In the genomic region with DNA sequence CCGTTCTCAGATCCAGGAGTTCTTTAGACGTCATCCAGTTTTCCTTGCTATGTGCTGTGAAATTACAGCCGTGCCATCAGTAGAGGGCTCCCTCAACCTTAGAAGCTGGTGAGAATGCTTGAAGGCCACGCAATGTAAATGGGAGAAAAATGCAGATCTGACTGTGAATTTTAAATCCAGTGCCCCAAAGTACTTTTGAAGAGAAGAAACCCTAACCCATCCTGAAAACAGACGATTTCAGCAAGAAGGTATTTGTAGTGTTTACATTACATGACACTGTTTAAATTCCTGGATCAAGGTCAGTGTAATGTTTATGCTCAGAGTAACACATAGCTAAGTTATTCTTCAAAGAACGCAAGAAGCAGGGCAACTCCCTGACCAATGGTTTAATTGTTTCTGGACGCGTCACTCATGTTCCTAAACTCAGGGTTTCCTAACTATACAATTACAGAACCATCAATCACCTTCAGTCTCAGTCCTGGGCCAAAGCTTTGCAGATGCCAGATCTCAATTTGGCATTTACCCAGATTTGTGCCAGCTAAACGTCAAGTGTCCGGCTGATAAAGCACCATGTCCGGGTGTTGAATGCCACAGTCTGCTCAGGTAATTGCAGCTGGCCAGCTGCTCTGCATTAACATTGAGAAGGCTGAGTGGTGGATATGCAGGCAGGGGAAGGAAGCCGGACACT, we compare ENCODE assay signal across 1 cellular context.
TF ChIP-seq lines count a peak whose summit lies in the region.

No MANE protein-coding gene starts in this region.

TF ChIP-seq in HCT116, 20 proteins besides CTCF, POLR2A, EP300 and RAD21 (continued from another document):
- no peak for TF ChIP-seq ZBTB33 (IDR thresholded peaks at IDR 0.05; ENCODE audit: extremely low read depth, insufficient replicate concordance, low read length)
TF ChIP-seq in HCT116: peak in this region for 0.
